ENCODE assay signal across 11 cellular contexts in genomic region chr11:1073261-1073724, GRCh38. TPM values are rescaled to one million over a fixed set of nuclear protein-coding genes. Genes with fewer than 3 reads are reported as not detected.
DNase-seq lines count a peak whose midpoint lies in the region; ATAC-seq and TF ChIP-seq lines count a peak whose summit lies in the region.
"Had no signal": no experiment of that assay in that cellular context is flagged by ENCODE, and none has a peak within 500 bp of the region (broad histone marks: within the 10 kb centered on the region; RNA-seq: fewer than 3 reads in every experiment).

No MANE protein-coding gene starts in this region.

- TF ChIP-seq CTCF in GM10266 (IDR thresholded peaks at IDR 0.05; ENCODE audit: control insufficient read depth, insufficient read depth, low read depth, missing control alignments): no peak

- CTCF ChIA-PET in activated naive CD4-positive, alpha-beta T cell treated with anti-CD3 and anti-CD28 coated beads, Interleukin-2, amount 10 ng/mL, durations not matched to agents 7 days and 5 days (lab: Charles Lee): no interaction called here

- no peak overlapping the region for H3K4me3 Mint-ChIP-seq in activated naive CD4-positive, alpha-beta T cell treated with anti-CD3 and anti-CD28 coated beads, Interleukin-2, amount 10 ng/mL, durations not matched to agents 7 days and 5 days
- H3K4me3 Mint-ChIP-seq: activated CD4-positive, alpha-beta T cell treated with anti-CD3 and anti-CD28 coated beads for 36 hours; CD8-positive, alpha-beta memory T cell had no signal

- H3K36me3 Mint-ChIP-seq in activated naive CD4-positive, alpha-beta T cell treated with anti-CD3 and anti-CD28 coated beads, Interleukin-2, amount 10 ng/mL, durations not matched to agents 7 days and 5 days: no peaks in the 10 kb centered on the region
- H3K36me3 Mint-ChIP-seq: CD8-positive, alpha-beta memory T cell had no signal

- H3K4me1 ChIP-seq in aorta (ENCODE audit: control insufficient read depth in 1 of 2, insufficient read depth in 2 of 2, low read length in 2 of 2): no peaks in the 10 kb centered on the region

- no peaks in the 10 kb centered on the region for H3K9me3 Mint-ChIP-seq in activated naive CD4-positive, alpha-beta T cell treated with anti-CD3 and anti-CD28 coated beads, Interleukin-2, amount 10 ng/mL, durations not matched to agents 7 days and 5 days
- H3K9me3 Mint-ChIP-seq: CD8-positive, alpha-beta memory T cell had no signal

- no peaks in the 10 kb centered on the region for H3K27me3 Mint-ChIP-seq in activated naive CD4-positive, alpha-beta T cell treated with anti-CD3 and anti-CD28 coated beads, Interleukin-2, amount 10 ng/mL, durations not matched to agents 7 days and 5 days

- H3K9me3 ChIP-seq in aorta (ENCODE audit: control insufficient read depth, low read length): no peaks in the 10 kb centered on the region

- WGBS in aorta, 2 donors: 17 to 21% methylated on average over 12 to 13 of the region's 13 CpGs

- no peaks in the 10 kb centered on the region for H3K4me1 Mint-ChIP-seq in activated naive CD4-positive, alpha-beta T cell treated with anti-CD3 and anti-CD28 coated beads, Interleukin-2, amount 10 ng/mL, durations not matched to agents 7 days and 5 days
- H3K4me1 Mint-ChIP-seq: activated CD4-positive, alpha-beta T cell treated with anti-CD3 and anti-CD28 coated beads for 36 hours; CD8-positive, alpha-beta memory T cell had no signal

- H3K27ac Mint-ChIP-seq in activated naive CD4-positive, alpha-beta T cell treated with anti-CD3 and anti-CD28 coated beads, Interleukin-2, amount 10 ng/mL, durations not matched to agents 7 days and 5 days: no peak overlapping the region
- H3K27ac Mint-ChIP-seq: activated CD4-positive, alpha-beta T cell treated with anti-CD3 and anti-CD28 coated beads for 36 hours; CD8-positive, alpha-beta memory T cell had no signal

- peak; percentile 77 for ATAC-seq in left lobe of liver
- ATAC-seq in aorta (ENCODE audit: low FRiP score): no peak
- ATAC-seq: activated CD4-positive, alpha-beta T cell treated with anti-CD3 and anti-CD28 coated beads for 36 hours had no signal

- no peaks in the 10 kb centered on the region for H3K36me3 ChIP-seq in aorta (ENCODE audit: control insufficient read depth in 1 of 2, insufficient read depth in 2 of 2, low read length in 1 of 2)

- in situ Hi-C loops in G401 (cut with HindIII; ENCODE audit: low sequenced_read_pairs): no loop called here

- H3K27me3 ChIP-seq in aorta (ENCODE audit: control insufficient read depth in 1 of 2, insufficient read depth in 2 of 2, low read length in 1 of 2): no peaks in the 10 kb centered on the region

- intact Hi-C loops in aorta (cut with DNase I): no loop called here

- no peak overlapping the region for H3K27ac ChIP-seq in aorta (ENCODE audit: low read depth in 1 of 2, low read length in 2 of 2)
- H3K27ac ChIP-seq: skin epidermis had no signal

- H3K4me3 ChIP-seq in aorta (ENCODE audit: low read length in 2 of 2): no peak overlapping the region
- H3K4me3 ChIP-seq: skin epidermis had no signal

- peak; percentile 11 for DNase-seq in activated naive CD4-positive, alpha-beta T cell treated with anti-CD3 and anti-CD28 coated beads, Interleukin-2, amount 10 ng/mL, durations not matched to agents 7 days and 5 days
- no peak for DNase-seq in activated naive CD4-positive, alpha-beta T cell (lab: John Stamatoyannopoulos, UW)
- DNase-seq in astrocyte of the hippocampus (ENCODE audit: low read depth, low spot score) (peak; percentile 58), left lobe of liver (ENCODE audit: low spot score) (peak; percentile 59), aorta (peak; percentile 63 to 77), G401 (ENCODE audit: low spot score) (no peak), GM10266 (ENCODE audit: extremely low spot score) (no peak), amniotic stem cell (lab: John Stamatoyannopoulos, UW) (no peak)
- DNase-seq: activated CD4-positive, alpha-beta T cell treated with anti-CD3 and anti-CD28 coated beads for 36 hours had no signal

RNA-seq across cellular contexts. Expression of gene MUC2, which starts 1.4 kb away (rescaled TPM):
- 0.38 TPM for total RNA-seq in left lobe of liver
- total RNA-seq in aorta: under 1 TPM; 0.06 to 0.10 TPM
- polyA plus RNA-seq in aorta: 10 to 100 TPM in 1 of 2 donors, under 1 TPM in 1; 0.08 to 11.8 TPM
- not detected in 2 replicates for total RNA-seq in G401 (2014; rRNA removed; shearing (Covaris generic))
- total RNA-seq: activated CD4-positive, alpha-beta T cell treated with anti-CD3 and anti-CD28 coated beads for 36 hours; CD8-positive, alpha-beta memory T cell had no signal
- polyA plus RNA-seq: CD8-positive, alpha-beta memory T cell had no signal

RNA-seq across cellular contexts. Expression of gene MUC6, which starts 36.8 kb away (rescaled TPM):
- total RNA-seq in left lobe of liver: 1.0 TPM
- total RNA-seq in aorta: not detected
- under 1 TPM; under 0.01 to 0.49 TPM for polyA plus RNA-seq in aorta
- total RNA-seq in G401 (2014; rRNA removed; shearing (Covaris generic)): not detected in 2 replicates
- total RNA-seq: activated CD4-positive, alpha-beta T cell treated with anti-CD3 and anti-CD28 coated beads for 36 hours; CD8-positive, alpha-beta memory T cell had no signal
- polyA plus RNA-seq: CD8-positive, alpha-beta memory T cell had no signal

Comparison
In these comparisons a context has a peak if more than half of its experiments do, and no peak if none do; other contexts are left out.
1. DNase-seq: peak in activated naive CD4-positive, alpha-beta T cell treated with anti-CD3 and anti-CD28 coated beads, Interleukin-2, amount 10 ng/mL, durations not matched to agents 7 days and 5 days (single experiment), astrocyte of the hippocampus (single experiment), left lobe of liver (single experiment) and aorta (2 of 2); none in activated naive CD4-positive, alpha-beta T cell (0 of 4), G401 (single experiment), GM10266 (single experiment) and amniotic stem cell (single experiment).